9 cellular contexts compared by ENCODE assay signal in the genomic region with DNA sequence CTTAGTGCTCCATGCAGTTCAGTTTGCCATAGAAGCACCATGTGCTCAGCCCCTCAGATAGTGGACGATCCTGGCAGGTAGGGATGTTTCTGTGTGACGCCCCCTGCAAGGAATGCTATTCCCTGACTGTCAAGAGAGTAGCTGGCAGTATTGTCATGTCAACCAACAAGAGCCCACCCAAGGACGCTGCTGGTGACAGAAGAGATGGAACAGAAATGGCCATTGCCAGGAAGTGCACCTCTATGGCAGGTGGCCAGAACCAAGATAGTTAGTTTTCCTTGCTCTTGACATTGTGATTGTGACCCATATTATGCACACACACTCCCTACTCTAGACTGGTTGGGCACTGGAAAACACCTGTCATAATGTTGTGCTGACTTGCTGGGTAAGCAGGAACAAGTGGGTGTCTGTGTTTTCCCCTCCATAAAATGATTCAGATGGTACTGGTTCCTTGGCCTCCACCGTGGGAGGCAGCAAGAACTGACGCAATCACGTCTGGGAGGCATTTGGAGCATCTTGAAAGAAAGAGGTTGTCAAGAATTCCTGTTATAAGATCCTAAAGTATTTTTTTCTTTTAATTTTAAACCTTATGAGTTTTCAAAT.
DNase-seq lines count a peak whose midpoint lies in the region; ATAC-seq, FAIRE-seq and TF ChIP-seq lines count a peak whose summit lies in the region.
"Had no signal": no experiment of that assay in that cellular context is flagged by ENCODE, and none has a peak within 500 bp of the region (broad histone marks: within the 10 kb centered on the region; RNA-seq: fewer than 3 reads in every experiment).

No MANE protein-coding gene starts in this region.

- no peak overlapping the region for H3K27ac ChIP-seq in GM12878 (ENCODE audit: control insufficient read depth, insufficient read depth)

- no peak for TF ChIP-seq POLR2A in GM12878 (IDR thresholded peaks at IDR 0.05; ENCODE audit: low read depth, low read length)
- TF ChIP-seq POLR2A in GM12892 (IDR thresholded peaks at IDR 0.05; ENCODE audit: low read depth, low read length), result no peak

- WGBS in GM12878 (ENCODE audit: insufficient coverage, insufficient replicate concordance, low lambda C conversion rate, missing lambda C conversion rate), result 3% methylated on average over 6 of the region's 6 CpGs

- H3K27me3 ChIP-seq in GM12878 (replicated peaks in 1 of 2; ENCODE audit: control insufficient read depth in 2 of 2, insufficient read depth in 2 of 2, low read length in 1 of 2), result no peaks in the 10 kb centered on the region

- no peak for TF ChIP-seq CTCF in GM12878 (IDR thresholded peaks at IDR 0.05 in 2 of 3, conservative IDR thresholded peaks at IDR 0.05 in 1 of 3; ENCODE audit: control insufficient read depth in 2 of 3, extremely low read depth in 1 of 3, insufficient read depth in 1 of 3, low read depth in 3 of 3, low read length in 3 of 3)

- in situ Hi-C loops in GM12878 (cut with MboI), result no loop called here

- POLR2A ChIA-PET in GM12878 (lab: Charles Lee), result interaction anchor here (0.7 kb wide), 1 partner anchor 146 kb away, joined by 4 read pairs; no protein-coding TSS in a partner anchor

- no peak overlapping the region for H3K9ac ChIP-seq in GM12878 (ENCODE audit: control insufficient read depth, insufficient read depth, low read length)

- no peak overlapping the region for H3K4me3 ChIP-seq in GM12878

- H3K4me2 ChIP-seq in GM12878 (ENCODE audit: control insufficient read depth, insufficient read depth), result no peak overlapping the region

- RAD21 ChIA-PET in GM12878 (lab: Charles Lee; ENCODE audit: unreplicated experiment), result no interaction called here

- H3K4me1 ChIP-seq in GM12878 (ENCODE audit: control insufficient read depth, insufficient read depth, low read length), result no peaks in the 10 kb centered on the region

- no peaks in the 10 kb centered on the region for H3K79me2 ChIP-seq in GM12878 (ENCODE audit: control insufficient read depth, insufficient read depth, low read length)

- no peak for FAIRE-seq in GM12878 (lab: Jason Lieb, UNC)
- no peak for FAIRE-seq in HTR-8/SVneo (lab: Jason Lieb, UNC)
- FAIRE-seq in GM12892 (lab: Jason Lieb, UNC), result no peak

- BruUV-seq in GM12878 (replicated peaks; lab: Mats Ljungman, UMichigan), result no TSS peak

- DNase-seq in DMS53 (lab: John Stamatoyannopoulos, UW) (peak; percentile 89), SW480 (ENCODE audit: low spot score) (peak; percentile 46), GM12878 (ENCODE audit: low read depth, low spot score) (no peak), renal cortical epithelial cell (ENCODE audit: low read depth) (peak; percentile 84), C1 segment of cervical spinal cord (lab: John Stamatoyannopoulos, UW) (no peak), HTR-8/SVneo (ENCODE audit: insufficient read length, low spot score) (no peak), GM12892 (ENCODE audit: insufficient read length) (no peak)
- DNase-seq: NCI-H1436 treated with DMSO at 0.1 percent for 48 hours had no signal

- CTCF ChIA-PET in GM12878 (lab: Yijun Ruan, JAX), result interaction anchor here (0.7 kb wide), 1 partner anchor 300 kb away, joined by 3 read pairs; no protein-coding TSS in a partner anchor

- no peaks in the 10 kb centered on the region for H4K20me1 ChIP-seq in GM12878 (ENCODE audit: control insufficient read depth, insufficient read depth)

- peak; percentile 57 for ATAC-seq in GM12878
- ATAC-seq in HG02571 (IDR thresholded peaks at IDR 0.05; ENCODE audit: unreplicated experiment), result no peak

- intact Hi-C loops in GM12878 (cut with micrococcal nuclease; ENCODE audit: unreplicated experiment), result no loop called here

- no peak for TF ChIP-seq RAD21 in GM12878 (IDR thresholded peaks at IDR 0.05; ENCODE audit: insufficient read depth, low read depth, low read length)

- TF ChIP-seq EP300 in GM12878 (IDR thresholded peaks at IDR 0.05; ENCODE audit: borderline replicate concordance in 1 of 2, control insufficient read depth in 1 of 2, low read depth in 2 of 2, low read length in 2 of 2), result no peak

- H3K9me3 ChIP-seq in GM12878 (replicated peaks; ENCODE audit: control insufficient read depth, insufficient read depth, low read length), result no peaks in the 10 kb centered on the region; the same call in 2 of the 3 replicates

- H2AFZ ChIP-seq in GM12878 (ENCODE audit: control insufficient read depth, low read depth, low read length), result no peak overlapping the region

- SMC1A ChIA-PET in GM12878 (lab: Charles Lee; ENCODE audit: uncharacterized antibody, unreplicated experiment), result interaction anchor here (0.7 to 1.0 kb wide), 2 partner anchors 22 to 24 kb away, joined by 3 to 5 read pairs; no protein-coding TSS in a partner anchor

- no peaks in the 10 kb centered on the region for H3K36me3 ChIP-seq in GM12878 (ENCODE audit: control insufficient read depth in 2 of 2, insufficient read depth in 2 of 2, low read length in 1 of 2)

TF ChIP-seq in GM12878, 131 proteins besides CTCF, POLR2A, EP300 and RAD21:
- TF ChIP-seq YY1 (IDR thresholded peaks at IDR 0.05; ENCODE audit: low read depth, low read length), result no peak
- TF ChIP-seq, protein P1, sequence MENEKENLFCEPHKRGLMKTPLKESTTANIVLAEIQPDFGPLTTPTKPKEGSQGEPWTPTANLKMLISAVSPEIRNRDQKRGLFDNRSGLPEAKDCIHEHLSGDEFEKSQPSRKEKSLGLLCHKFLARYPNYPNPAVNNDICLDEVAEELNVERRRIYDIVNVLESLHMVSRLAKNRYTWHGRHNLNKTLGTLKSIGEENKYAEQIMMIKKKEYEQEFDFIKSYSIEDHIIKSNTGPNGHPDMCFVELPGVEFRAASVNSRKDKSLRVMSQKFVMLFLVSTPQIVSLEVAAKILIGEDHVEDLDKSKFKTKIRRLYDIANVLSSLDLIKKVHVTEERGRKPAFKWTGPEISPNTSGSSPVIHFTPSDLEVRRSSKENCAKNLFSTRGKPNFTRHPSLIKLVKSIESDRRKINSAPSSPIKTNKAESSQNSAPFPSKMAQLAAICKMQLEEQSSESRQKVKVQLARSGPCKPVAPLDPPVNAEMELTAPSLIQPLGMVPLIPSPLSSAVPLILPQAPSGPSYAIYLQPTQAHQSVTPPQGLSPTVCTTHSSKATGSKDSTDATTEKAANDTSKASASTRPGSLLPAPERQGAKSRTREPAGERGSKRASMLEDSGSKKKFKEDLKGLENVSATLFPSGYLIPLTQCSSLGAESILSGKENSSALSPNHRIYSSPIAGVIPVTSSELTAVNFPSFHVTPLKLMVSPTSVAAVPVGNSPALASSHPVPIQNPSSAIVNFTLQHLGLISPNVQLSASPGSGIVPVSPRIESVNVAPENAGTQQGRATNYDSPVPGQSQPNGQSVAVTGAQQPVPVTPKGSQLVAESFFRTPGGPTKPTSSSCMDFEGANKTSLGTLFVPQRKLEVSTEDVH (IDR thresholded peaks at IDR 0.05; ENCODE audit: low read depth, partially characterized antibody), result no peak
- TF ChIP-seq IKZF1 (conservative IDR thresholded peaks at IDR 0.05), result 0 out of 2 replicates have a peak, but pooled peaks have one; percentile 33
- TF ChIP-seq FOXM1 (IDR thresholded peaks at IDR 0.05; ENCODE audit: low read depth, low read length), result no peak
- TF ChIP-seq HDAC2 (IDR thresholded peaks at IDR 0.05), result no peak
- no peak for TF ChIP-seq BACH1 (IDR thresholded peaks at IDR 0.05; ENCODE audit: borderline replicate concordance)
- no peak for TF ChIP-seq HDAC6 (IDR thresholded peaks at IDR 0.05; ENCODE audit: unreplicated experiment)
TF ChIP-seq in GM12878: peak in this region for 1.

Comparison
In these comparisons a context has a peak if more than half of its experiments do, and no peak if none do; other contexts are left out.
1. DNase-seq: peak in DMS53 (single experiment), SW480 (single experiment) and renal cortical epithelial cell (single experiment); none in GM12878 (single experiment), C1 segment of cervical spinal cord (0 of 14), HTR-8/SVneo (single experiment) and GM12892 (single experiment).